Comparison of ENCODE assay signal across 20 cellular contexts in genomic region chr7:39607865-39608264, GRCh38. TPM values are rescaled to one million over a fixed set of nuclear protein-coding genes. Genes with fewer than 3 reads are reported as not detected.
DNase-seq lines count a peak whose midpoint lies in the region; ATAC-seq and TF ChIP-seq lines count a peak whose summit lies in the region.
"Had no signal": no experiment of that assay in that cellular context is flagged by ENCODE, and none has a peak within 500 bp of the region (broad histone marks: within the 10 kb centered on the region; RNA-seq: fewer than 3 reads in every experiment).

No MANE protein-coding gene starts in this region.

- H3K27ac ChIP-seq in PC-3 (ENCODE audit: low read length): peak overlapping the region; percentile 31
- H3K27ac ChIP-seq in mammary epithelial cell (ENCODE audit: insufficient read depth, low read depth, low read length): peak overlapping the region; percentile 75
- H3K27ac ChIP-seq: HL-60, Peyer's patch had no signal

- peaks cover 25% of the 10 kb centered on the region for H3K4me1 ChIP-seq in PC-3 (ENCODE audit: insufficient read depth, low read length)
- peaks cover 55% of the 10 kb centered on the region for H3K4me1 ChIP-seq in mammary epithelial cell (ENCODE audit: insufficient read depth, low read length)
- H3K4me1 ChIP-seq: HAP-1 had no signal

- H3K9ac ChIP-seq in PC-3 (ENCODE audit: low read length) (no peak overlapping the region), mammary epithelial cell (ENCODE audit: insufficient read depth, low read length) (no peak overlapping the region)

- CTCF ChIA-PET in PC-3 (lab: Charles Lee) (no interaction called here), mammary epithelial cell (lab: Charles Lee; ENCODE audit: low non-redundant PET) (no interaction called here)

- intact Hi-C loops in activated CD4-positive, alpha-beta T cell treated with anti-CD3 and anti-CD28 coated beads, Interleukin-2, amount 10 ng/mL, durations not matched to agents 24 days and 14 days (cut with micrococcal nuclease): loop anchor here (2.0 kb wide), 1 partner anchor 15 kb away; no protein-coding TSS in a partner anchor
- intact Hi-C loops in PC-3 (cut with micrococcal nuclease) (no loop called here), mammary epithelial cell (cut with micrococcal nuclease) (loop anchor here (2.0 kb wide), 1 partner anchor 15 kb away; the partner anchor contains the start of gene RALA)

- BruUV-seq in PC-3 (replicated peaks; lab: Mats Ljungman, UMichigan): no TSS peak
- no TSS peak for BruUV-seq in mammary epithelial cell (replicated peaks; lab: Mats Ljungman, UMichigan)

- TF ChIP-seq CTCF in PC-3 (conservative IDR thresholded peaks at IDR 0.05; ENCODE audit: low read depth, low read length) (no peak), mammary epithelial cell (conservative IDR thresholded peaks at IDR 0.05 in 1 of 2, IDR thresholded peaks at IDR 0.05 in 1 of 2; ENCODE audit: extremely low read depth in 1 of 2, insufficient read depth in 1 of 2, low read depth in 1 of 2, low read length in 2 of 2) (no peak), nephron (IDR thresholded peaks at IDR 0.05; ENCODE audit: unreplicated experiment in 3 of 3) (no peak)

- no peaks in the 10 kb centered on the region for H3K79me2 ChIP-seq in PC-3 (ENCODE audit: low read length)
- H3K79me2 ChIP-seq in mammary epithelial cell (ENCODE audit: insufficient read depth, low read length): no peaks in the 10 kb centered on the region

- no peaks in the 10 kb centered on the region for H3K9me2 ChIP-seq in PC-3 (replicated peaks; ENCODE audit: low read length)

- no peaks in the 10 kb centered on the region for H3K27me3 ChIP-seq in PC-3 (ENCODE audit: low read length)
- H3K27me3 ChIP-seq in mammary epithelial cell (ENCODE audit: insufficient read depth, low read length): no peaks in the 10 kb centered on the region
- H3K27me3 ChIP-seq: Peyer's patch had no signal

- H2AFZ ChIP-seq in PC-3 (ENCODE audit: low read length) (peak overlapping the region; percentile 8; the same call in 1 of the 2 replicates), mammary epithelial cell (ENCODE audit: low read depth, low read length) (peak overlapping the region; percentile 41)
- H2AFZ ChIP-seq: GM23248 had no signal

- 17% methylated on average over 2 of the region's 2 CpGs for WGBS in mammary epithelial cell (ENCODE audit: low coverage, missing lambda C conversion rate)

- H4K20me1 ChIP-seq in PC-3 (ENCODE audit: low read length) (no peaks in the 10 kb centered on the region), mammary epithelial cell (ENCODE audit: insufficient read depth, low read length) (no peaks in the 10 kb centered on the region)

- no peaks in the 10 kb centered on the region for H3F3A ChIP-seq in PC-3 (ENCODE audit: low read length, unreplicated experiment)

- peaks cover 41% of the 10 kb centered on the region for H3K4me1 Mint-ChIP-seq in activated CD4-positive, alpha-beta T cell treated with anti-CD3 and anti-CD28 coated beads, Interleukin-2, amount 10 ng/mL, durations not matched to agents 24 days and 14 days
- H3K4me1 Mint-ChIP-seq in nephron: peaks cover 17% of the 10 kb centered on the region

- H3K36me3 Mint-ChIP-seq in activated CD4-positive, alpha-beta T cell treated with anti-CD3 and anti-CD28 coated beads, Interleukin-2, amount 10 ng/mL, durations not matched to agents 24 days and 14 days (ENCODE audit: low read depth): peaks cover 1% of the 10 kb centered on the region
- no peaks in the 10 kb centered on the region for H3K36me3 Mint-ChIP-seq in nephron (ENCODE audit: low read depth)
- H3K36me3 Mint-ChIP-seq: CD8-positive, alpha-beta T cell had no signal

- peaks cover 14% of the 10 kb centered on the region for H3K27me3 Mint-ChIP-seq in activated CD4-positive, alpha-beta T cell treated with anti-CD3 and anti-CD28 coated beads, Interleukin-2, amount 10 ng/mL, durations not matched to agents 24 days and 14 days
- peaks cover 13% of the 10 kb centered on the region for H3K27me3 Mint-ChIP-seq in nephron (ENCODE audit: low read depth)

- DNase-seq in activated CD4-positive, alpha-beta T cell treated with anti-CD3 and anti-CD28 coated beads, Interleukin-2, amount 10 ng/mL, durations not matched to agents 24 days and 14 days: no peak
- no peak for DNase-seq in activated CD4-positive, alpha-beta T cell treated with anti-CD3 and anti-CD28 coated beads for 4 hours
- DNase-seq in PC-3 (no peak), mammary epithelial cell (no peak), NCI-H526 treated with DMSO at 0.1 percent for 48 hours (lab: John Stamatoyannopoulos, UW) (no peak), anterior cingulate cortex (lab: John Stamatoyannopoulos, UW) (no peak)
- DNase-seq in stimulated activated CD4-positive, alpha-beta T cell treated with anti-CD3 and anti-CD28 coated beads, Interleukin-4, amount 100 ng/mL, for 24 hours: no peak
- DNase-seq: CD8-positive, alpha-beta T cell; EL; GM23248; NCI-H1048; NCI-H1436; NCI-H2029; NCI-H2171 treated with DMSO at 0.1 percent for 48 hours; NCI-H446; Peyer's patch had no signal

- dilution Hi-C loops in mammary epithelial cell (cut with HindIII; ENCODE audit: low sequenced_read_pairs): no loop called here

- no peak for ATAC-seq in PC-3
- ATAC-seq: CD8-positive, alpha-beta T cell; Right ventricle myocardium inferior had no signal

- no peak overlapping the region for H3K27ac Mint-ChIP-seq in activated CD4-positive, alpha-beta T cell treated with anti-CD3 and anti-CD28 coated beads, Interleukin-2, amount 10 ng/mL, durations not matched to agents 24 days and 14 days
- peak overlapping the region in 2 of 3 experiments; percentile 4 to 5 for H3K27ac Mint-ChIP-seq in nephron
- H3K27ac Mint-ChIP-seq: CD8-positive, alpha-beta T cell had no signal

- no peaks in the 10 kb centered on the region for H3K36me3 ChIP-seq in PC-3 (ENCODE audit: low read depth, low read length)
- no peaks in the 10 kb centered on the region for H3K36me3 ChIP-seq in mammary epithelial cell (ENCODE audit: insufficient read depth, low read length)
- H3K36me3 ChIP-seq: HAP-1, Peyer's patch had no signal

- H3K9me3 ChIP-seq in PC-3 (ENCODE audit: low read length) (no peaks in the 10 kb centered on the region), mammary epithelial cell (replicated peaks; ENCODE audit: insufficient read depth, low read length) (no peaks in the 10 kb centered on the region)
- H3K9me3 ChIP-seq: HAP-1, Peyer's patch had no signal

- peaks cover 15% of the 10 kb centered on the region for H3K9me3 Mint-ChIP-seq in activated CD4-positive, alpha-beta T cell treated with anti-CD3 and anti-CD28 coated beads, Interleukin-2, amount 10 ng/mL, durations not matched to agents 24 days and 14 days
- H3K9me3 Mint-ChIP-seq in nephron: no peaks in the 10 kb centered on the region

- POLR2A ChIA-PET in PC-3 (lab: Charles Lee; ENCODE audit: unreplicated experiment): no interaction called here

- H3K4me3 ChIP-seq in PC-3 (ENCODE audit: low read length) (no peak overlapping the region), mammary epithelial cell (replicated peaks in 1 of 3; ENCODE audit: insufficient read depth in 1 of 3, low read depth in 2 of 3, low read length in 3 of 3) (no peak overlapping the region)
- H3K4me3 ChIP-seq: GM23248, HAP-1, Peyer's patch had no signal

- H3K4me3 Mint-ChIP-seq in activated CD4-positive, alpha-beta T cell treated with anti-CD3 and anti-CD28 coated beads, Interleukin-2, amount 10 ng/mL, durations not matched to agents 24 days and 14 days: peak overlapping the region; percentile 9
- H3K4me3 Mint-ChIP-seq in nephron: no peak overlapping the region
- H3K4me3 Mint-ChIP-seq: CD8-positive, alpha-beta T cell had no signal

- H3K4me2 ChIP-seq in PC-3 (ENCODE audit: low read length): peak overlapping the region; percentile 20; the same call in 1 of the 2 replicates
- H3K4me2 ChIP-seq in mammary epithelial cell (ENCODE audit: insufficient read depth, low read depth, low read length): no peak overlapping the region

- in situ Hi-C loops in mammary epithelial cell (cut with MboI; ENCODE audit: low sequenced_read_pairs in 2 of 2): no loop called here

RNA-seq across cellular contexts. Expression of gene RALA, which starts 15.5 kb away (rescaled TPM):
- 35.5 and 37.0 TPM in 2 replicates for total RNA-seq in activated CD4-positive, alpha-beta T cell treated with anti-CD3 and anti-CD28 coated beads, Interleukin-2, amount 10 ng/mL, durations not matched to agents 24 days and 14 days
- total RNA-seq in PC-3 (2014; rRNA removed) (7.5 and 12.9 TPM in 2 replicates), mammary epithelial cell (10 to 100 TPM; 15.2 to 51.7 TPM)
- 25.5 TPM for polyA plus RNA-seq in mammary epithelial cell
- 39.3 TPM for polyA minus RNA-seq in mammary epithelial cell

RNA-seq across cellular contexts. Expression of gene YAE1, which starts 41.7 kb away (rescaled TPM):
- 14.2 and 14.3 TPM in 2 replicates for total RNA-seq in activated CD4-positive, alpha-beta T cell treated with anti-CD3 and anti-CD28 coated beads, Interleukin-2, amount 10 ng/mL, durations not matched to agents 24 days and 14 days
- total RNA-seq in PC-3 (2014; rRNA removed) (14.7 and 23.6 TPM in 2 replicates), mammary epithelial cell (10 to 100 TPM; 22.7 to 23.1 TPM)
- polyA plus RNA-seq in mammary epithelial cell: 19.6 TPM
- not detected for polyA minus RNA-seq in mammary epithelial cell
